In the genomic region with DNA sequence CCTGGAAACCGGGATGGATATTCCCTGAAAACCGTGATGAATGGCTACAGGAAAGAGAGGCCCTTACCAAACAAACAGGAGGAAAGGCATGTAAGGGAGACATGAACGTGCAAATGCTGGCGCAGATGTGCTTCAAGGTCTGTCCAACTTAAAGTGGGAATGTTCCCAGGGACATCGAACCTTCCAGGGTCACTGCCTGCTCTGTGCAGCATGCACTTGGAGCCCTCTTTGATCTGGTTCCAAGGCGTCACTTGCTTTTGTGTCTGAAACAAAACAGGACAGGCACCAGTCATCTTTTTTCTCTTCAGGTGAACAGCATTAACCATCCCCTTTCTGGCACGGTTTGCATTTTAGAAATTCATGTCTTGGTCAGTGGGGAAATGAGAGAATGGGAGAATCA, we compare ENCODE assay signal across 1 cellular context.
A peak's percentile ranks its signal among the peaks of the same experiment; 100 is the strongest.
TF ChIP-seq lines count a peak whose summit lies in the region.

No MANE protein-coding gene starts in this region.

TF ChIP-seq in HepG2, 621 proteins besides CTCF, POLR2A, EP300 and RAD21 (continued from another document and continues in another):
- TF ChIP-seq, protein P1, sequence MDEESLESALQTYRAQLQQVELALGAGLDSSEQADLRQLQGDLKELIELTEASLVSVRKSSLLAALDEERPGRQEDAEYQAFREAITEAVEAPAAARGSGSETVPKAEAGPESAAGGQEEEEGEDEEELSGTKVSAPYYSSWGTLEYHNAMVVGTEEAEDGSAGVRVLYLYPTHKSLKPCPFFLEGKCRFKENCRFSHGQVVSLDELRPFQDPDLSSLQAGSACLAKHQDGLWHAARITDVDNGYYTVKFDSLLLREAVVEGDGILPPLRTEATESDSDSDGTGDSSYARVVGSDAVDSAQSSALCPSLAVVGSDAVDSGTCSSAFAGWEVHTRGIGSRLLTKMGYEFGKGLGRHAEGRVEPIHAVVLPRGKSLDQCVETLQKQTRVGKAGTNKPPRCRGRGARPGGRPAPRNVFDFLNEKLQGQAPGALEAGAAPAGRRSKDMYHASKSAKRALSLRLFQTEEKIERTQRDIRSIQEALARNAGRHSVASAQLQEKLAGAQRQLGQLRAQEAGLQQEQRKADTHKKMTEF (CRISPR knock-in tag; IDR thresholded peaks at IDR 0.05): peak; percentile 56
- TF ChIP-seq, protein P2, sequence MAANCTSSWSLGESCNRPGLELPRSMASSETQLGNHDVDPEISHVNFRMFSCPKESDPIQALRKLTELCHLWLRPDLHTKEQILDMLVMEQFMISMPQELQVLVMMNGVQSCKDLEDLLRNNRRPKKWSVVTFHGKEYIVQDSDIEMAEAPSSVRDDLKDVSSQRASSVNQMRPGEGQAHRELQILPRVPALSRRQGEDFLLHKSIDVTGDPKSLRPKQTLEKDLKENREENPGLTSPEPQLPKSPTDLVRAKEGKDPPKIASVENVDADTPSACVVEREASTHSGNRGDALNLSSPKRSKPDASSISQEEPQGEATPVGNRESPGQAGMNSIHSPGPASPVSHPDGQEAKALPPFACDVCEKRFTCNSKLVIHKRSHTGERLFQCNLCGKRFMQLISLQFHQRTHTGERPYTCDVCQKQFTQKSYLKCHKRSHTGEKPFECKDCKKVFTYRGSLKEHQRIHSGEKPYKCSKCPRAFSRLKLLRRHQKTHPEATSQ (CRISPR knock-in tag; IDR thresholded peaks at IDR 0.05; ENCODE audit: borderline replicate concordance): no peak
- TF ChIP-seq, protein P3, sequence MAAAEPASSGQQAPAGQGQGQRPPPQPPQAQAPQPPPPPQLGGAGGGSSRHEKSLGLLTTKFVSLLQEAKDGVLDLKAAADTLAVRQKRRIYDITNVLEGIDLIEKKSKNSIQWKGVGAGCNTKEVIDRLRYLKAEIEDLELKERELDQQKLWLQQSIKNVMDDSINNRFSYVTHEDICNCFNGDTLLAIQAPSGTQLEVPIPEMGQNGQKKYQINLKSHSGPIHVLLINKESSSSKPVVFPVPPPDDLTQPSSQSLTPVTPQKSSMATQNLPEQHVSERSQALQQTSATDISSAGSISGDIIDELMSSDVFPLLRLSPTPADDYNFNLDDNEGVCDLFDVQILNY (CRISPR knock-in tag; conservative IDR thresholded peaks at IDR 0.05): no peak
- TF ChIP-seq, protein P4, sequence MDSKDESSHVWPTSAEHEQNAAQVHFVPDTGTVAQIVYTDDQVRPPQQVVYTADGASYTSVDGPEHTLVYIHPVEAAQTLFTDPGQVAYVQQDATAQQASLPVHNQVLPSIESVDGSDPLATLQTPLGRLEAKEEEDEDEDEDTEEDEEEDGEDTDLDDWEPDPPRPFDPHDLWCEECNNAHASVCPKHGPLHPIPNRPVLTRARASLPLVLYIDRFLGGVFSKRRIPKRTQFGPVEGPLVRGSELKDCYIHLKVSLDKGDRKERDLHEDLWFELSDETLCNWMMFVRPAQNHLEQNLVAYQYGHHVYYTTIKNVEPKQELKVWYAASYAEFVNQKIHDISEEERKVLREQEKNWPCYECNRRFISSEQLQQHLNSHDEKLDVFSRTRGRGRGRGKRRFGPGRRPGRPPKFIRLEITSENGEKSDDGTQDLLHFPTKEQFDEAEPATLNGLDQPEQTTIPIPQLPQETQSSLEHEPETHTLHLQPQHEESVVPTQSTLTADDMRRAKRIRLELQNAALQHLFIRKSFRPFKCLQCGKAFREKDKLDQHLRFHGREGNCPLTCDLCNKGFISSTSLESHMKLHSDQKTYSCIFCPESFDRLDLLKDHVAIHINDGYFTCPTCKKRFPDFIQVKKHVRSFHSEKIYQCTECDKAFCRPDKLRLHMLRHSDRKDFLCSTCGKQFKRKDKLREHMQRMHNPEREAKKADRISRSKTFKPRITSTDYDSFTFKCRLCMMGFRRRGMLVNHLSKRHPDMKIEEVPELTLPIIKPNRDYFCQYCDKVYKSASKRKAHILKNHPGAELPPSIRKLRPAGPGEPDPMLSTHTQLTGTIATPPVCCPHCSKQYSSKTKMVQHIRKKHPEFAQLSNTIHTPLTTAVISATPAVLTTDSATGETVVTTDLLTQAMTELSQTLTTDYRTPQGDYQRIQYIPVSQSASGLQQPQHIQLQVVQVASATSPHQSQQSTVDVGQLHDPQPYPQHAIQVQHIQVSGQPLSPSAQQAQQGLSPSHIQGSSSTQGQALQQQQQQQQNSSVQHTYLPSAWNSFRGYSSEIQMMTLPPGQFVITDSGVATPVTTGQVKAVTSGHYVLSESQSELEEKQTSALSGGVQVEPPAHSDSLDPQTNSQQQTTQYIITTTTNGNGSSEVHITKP (CRISPR knock-in tag; IDR thresholded peaks at IDR 0.05; ENCODE audit: low read depth): no peak
- TF ChIP-seq SPEN (CRISPR knock-in tag; IDR thresholded peaks at IDR 0.05; ENCODE audit: low read depth) (peak; percentile 40; the same call in 1 of the 2 replicates), BCL6 (CRISPR knock-in tag; IDR thresholded peaks at IDR 0.05) (peak; percentile 78), FOXO1 (CRISPR knock-in tag; IDR thresholded peaks at IDR 0.05) (peak; percentile 50; the same call in 1 of the 2 replicates), ZNF205 (CRISPR knock-in tag; IDR thresholded peaks at IDR 0.05) (no peak), NCOA2 (CRISPR knock-in tag; IDR thresholded peaks at IDR 0.05) (peak; percentile 80), RORA (CRISPR knock-in tag; IDR thresholded peaks at IDR 0.05) (no peak), RBAK (CRISPR knock-in tag; IDR thresholded peaks at IDR 0.05) (no peak), PITX1 (CRISPR knock-in tag; IDR thresholded peaks at IDR 0.05) (no peak), NR2F6 (IDR thresholded peaks at IDR 0.05) (peak; percentile 49; the same call in 1 of the 2 replicates), NR2F6 (CRISPR knock-in tag; IDR thresholded peaks at IDR 0.05) (peak; percentile 77), MZF1 (CRISPR knock-in tag; IDR thresholded peaks at IDR 0.05; ENCODE audit: borderline replicate concordance) (no peak), KDM5A (IDR thresholded peaks at IDR 0.05; ENCODE audit: borderline replicate concordance, low read length) (no peak)
- TF ChIP-seq, protein P5, sequence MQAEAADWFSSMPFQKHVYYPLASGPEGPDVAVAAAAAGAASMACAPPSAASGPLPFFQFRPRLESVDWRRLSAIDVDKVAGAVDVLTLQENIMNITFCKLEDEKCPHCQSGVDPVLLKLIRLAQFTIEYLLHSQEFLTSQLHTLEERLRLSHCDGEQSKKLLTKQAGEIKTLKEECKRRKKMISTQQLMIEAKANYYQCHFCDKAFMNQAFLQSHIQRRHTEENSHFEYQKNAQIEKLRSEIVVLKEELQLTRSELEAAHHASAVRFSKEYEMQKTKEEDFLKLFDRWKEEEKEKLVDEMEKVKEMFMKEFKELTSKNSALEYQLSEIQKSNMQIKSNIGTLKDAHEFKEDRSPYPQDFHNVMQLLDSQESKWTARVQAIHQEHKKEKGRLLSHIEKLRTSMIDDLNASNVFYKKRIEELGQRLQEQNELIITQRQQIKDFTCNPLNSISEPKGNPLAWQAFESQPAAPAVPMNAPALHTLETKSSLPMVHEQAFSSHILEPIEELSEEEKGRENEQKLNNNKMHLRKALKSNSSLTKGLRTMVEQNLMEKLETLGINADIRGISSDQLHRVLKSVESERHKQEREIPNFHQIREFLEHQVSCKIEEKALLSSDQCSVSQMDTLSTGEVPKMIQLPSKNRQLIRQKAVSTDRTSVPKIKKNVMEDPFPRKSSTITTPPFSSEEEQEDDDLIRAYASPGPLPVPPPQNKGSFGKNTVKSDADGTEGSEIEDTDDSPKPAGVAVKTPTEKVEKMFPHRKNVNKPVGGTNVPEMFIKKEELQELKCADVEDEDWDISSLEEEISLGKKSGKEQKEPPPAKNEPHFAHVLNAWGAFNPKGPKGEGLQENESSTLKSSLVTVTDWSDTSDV (CRISPR knock-in tag; IDR thresholded peaks at IDR 0.05): no peak
- TF ChIP-seq, protein P6, sequence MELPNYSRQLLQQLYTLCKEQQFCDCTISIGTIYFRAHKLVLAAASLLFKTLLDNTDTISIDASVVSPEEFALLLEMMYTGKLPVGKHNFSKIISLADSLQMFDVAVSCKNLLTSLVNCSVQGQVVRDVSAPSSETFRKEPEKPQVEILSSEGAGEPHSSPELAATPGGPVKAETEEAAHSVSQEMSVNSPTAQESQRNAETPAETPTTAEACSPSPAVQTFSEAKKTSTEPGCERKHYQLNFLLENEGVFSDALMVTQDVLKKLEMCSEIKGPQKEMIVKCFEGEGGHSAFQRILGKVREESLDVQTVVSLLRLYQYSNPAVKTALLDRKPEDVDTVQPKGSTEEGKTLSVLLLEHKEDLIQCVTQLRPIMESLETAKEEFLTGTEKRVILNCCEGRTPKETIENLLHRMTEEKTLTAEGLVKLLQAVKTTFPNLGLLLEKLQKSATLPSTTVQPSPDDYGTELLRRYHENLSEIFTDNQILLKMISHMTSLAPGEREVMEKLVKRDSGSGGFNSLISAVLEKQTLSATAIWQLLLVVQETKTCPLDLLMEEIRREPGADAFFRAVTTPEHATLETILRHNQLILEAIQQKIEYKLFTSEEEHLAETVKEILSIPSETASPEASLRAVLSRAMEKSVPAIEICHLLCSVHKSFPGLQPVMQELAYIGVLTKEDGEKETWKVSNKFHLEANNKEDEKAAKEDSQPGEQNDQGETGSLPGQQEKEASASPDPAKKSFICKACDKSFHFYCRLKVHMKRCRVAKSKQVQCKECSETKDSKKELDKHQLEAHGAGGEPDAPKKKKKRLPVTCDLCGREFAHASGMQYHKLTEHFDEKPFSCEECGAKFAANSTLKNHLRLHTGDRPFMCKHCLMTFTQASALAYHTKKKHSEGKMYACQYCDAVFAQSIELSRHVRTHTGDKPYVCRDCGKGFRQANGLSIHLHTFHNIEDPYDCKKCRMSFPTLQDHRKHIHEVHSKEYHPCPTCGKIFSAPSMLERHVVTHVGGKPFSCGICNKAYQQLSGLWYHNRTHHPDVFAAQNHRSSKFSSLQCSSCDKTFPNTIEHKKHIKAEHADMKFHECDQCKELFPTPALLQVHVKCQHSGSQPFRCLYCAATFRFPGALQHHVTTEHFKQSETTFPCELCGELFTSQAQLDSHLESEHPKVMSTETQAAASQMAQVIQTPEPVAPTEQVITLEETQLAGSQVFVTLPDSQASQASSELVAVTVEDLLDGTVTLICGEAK (IDR thresholded peaks at IDR 0.05): no peak
- TF ChIP-seq, protein P6 (CRISPR knock-in tag; IDR thresholded peaks at IDR 0.05): no peak
- TF ChIP-seq, protein P7, sequence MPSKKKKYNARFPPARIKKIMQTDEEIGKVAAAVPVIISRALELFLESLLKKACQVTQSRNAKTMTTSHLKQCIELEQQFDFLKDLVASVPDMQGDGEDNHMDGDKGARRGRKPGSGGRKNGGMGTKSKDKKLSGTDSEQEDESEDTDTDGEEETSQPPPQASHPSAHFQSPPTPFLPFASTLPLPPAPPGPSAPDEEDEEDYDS (CRISPR knock-in tag; IDR thresholded peaks at IDR 0.05): peak; percentile 38; the same call in 1 of the 2 replicates
- TF ChIP-seq, protein P8, sequence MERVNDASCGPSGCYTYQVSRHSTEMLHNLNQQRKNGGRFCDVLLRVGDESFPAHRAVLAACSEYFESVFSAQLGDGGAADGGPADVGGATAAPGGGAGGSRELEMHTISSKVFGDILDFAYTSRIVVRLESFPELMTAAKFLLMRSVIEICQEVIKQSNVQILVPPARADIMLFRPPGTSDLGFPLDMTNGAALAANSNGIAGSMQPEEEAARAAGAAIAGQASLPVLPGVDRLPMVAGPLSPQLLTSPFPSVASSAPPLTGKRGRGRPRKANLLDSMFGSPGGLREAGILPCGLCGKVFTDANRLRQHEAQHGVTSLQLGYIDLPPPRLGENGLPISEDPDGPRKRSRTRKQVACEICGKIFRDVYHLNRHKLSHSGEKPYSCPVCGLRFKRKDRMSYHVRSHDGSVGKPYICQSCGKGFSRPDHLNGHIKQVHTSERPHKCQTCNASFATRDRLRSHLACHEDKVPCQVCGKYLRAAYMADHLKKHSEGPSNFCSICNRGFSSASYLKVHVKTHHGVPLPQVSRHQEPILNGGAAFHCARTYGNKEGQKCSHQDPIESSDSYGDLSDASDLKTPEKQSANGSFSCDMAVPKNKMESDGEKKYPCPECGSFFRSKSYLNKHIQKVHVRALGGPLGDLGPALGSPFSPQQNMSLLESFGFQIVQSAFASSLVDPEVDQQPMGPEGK (CRISPR knock-in tag; IDR thresholded peaks at IDR 0.05): no peak
